ENCODE assay signal across 15 cellular contexts in genomic region chr16:74281285-74281684, GRCh38.
"Had no signal": no experiment of that assay in that cellular context is flagged by ENCODE, and none has a peak within 500 bp of the region (broad histone marks: within the 10 kb centered on the region; RNA-seq: fewer than 3 reads in every experiment).

No MANE protein-coding gene starts in this region.

- H3K9ac ChIP-seq: parathyroid adenoma had no signal

- H3K79me2 ChIP-seq: parathyroid adenoma had no signal

- FAIRE-seq: TTC549 had no signal

- H2AFZ ChIP-seq: parathyroid adenoma had no signal

- H3K27me3 ChIP-seq: dorsolateral prefrontal cortex had no signal

- H3K4me3 ChIP-seq: dorsolateral prefrontal cortex, lower lobe of right lung had no signal

- H3K36me3 ChIP-seq: lower lobe of right lung had no signal

- DNase-seq: activated B cell treated with CpG ODN at 0.5 μM for 24 hours; activated CD4-positive, alpha-beta T cell treated with anti-CD3 and anti-CD28 coated beads for 48 hours; activated CD8-positive, alpha-beta memory T cell treated with anti-CD3 and anti-CD28 coated beads, Interleukin-2, amount 50 U/mL, for 4 hours; activated CD8-positive, alpha-beta T cell treated with anti-CD3 and anti-CD28 coated beads, Interleukin-2, amount 10 ng/mL, durations not matched to agents 7 days and 5 days; activated gamma-delta T cell treated with Interleukin-2 at 50 U/mL for 16 hours; activated T-cell treated with anti-CD3 and anti-CD28 coated beads, Interleukin-2, amount 50 U/mL, for 48 hours; anterior cingulate cortex; dorsolateral prefrontal cortex; lower lobe of right lung; midbrain; stimulated activated CD4-positive, alpha-beta T cell treated with anti-CD3 and anti-CD28 coated beads, Interleukin-12 subunit alpha, Interleukin-12 subunit beta, amount 100 ng/mL, for 4 hours; stimulated activated CD4-positive, alpha-beta T cell treated with anti-CD3 and anti-CD28 coated beads, Interleukin-2, amount 100 ng/mL, for 24 hours had no signal

- H3K9me3 ChIP-seq: lower lobe of right lung had no signal

- ATAC-seq: activated CD8-positive, alpha-beta T cell treated with anti-CD3 and anti-CD28 coated beads, Interleukin-2, amount 10 ng/mL, durations not matched to agents 7 days and 5 days; esophagus mucosa; lower lobe of right lung had no signal

- H3K27ac ChIP-seq: dorsolateral prefrontal cortex, lower lobe of right lung, parathyroid adenoma had no signal

- H3K4me1 ChIP-seq: lower lobe of right lung, parathyroid adenoma had no signal
